ENCODE assay signal across 8 cellular contexts in genomic region chr1:235504494-235505222, GRCh38. TPM values are rescaled to one million over a fixed set of nuclear protein-coding genes. Genes with fewer than 3 reads are reported as not detected.
DNase-seq lines count a peak whose midpoint lies in the region; ATAC-seq, FAIRE-seq and TF ChIP-seq lines count a peak whose summit lies in the region.

No MANE protein-coding gene starts in this region.

- TF ChIP-seq EP300 in neural cell (conservative IDR thresholded peaks at IDR 0.05; ENCODE audit: poor library complexity, severe bottlenecking) (peak; percentile 33), stomach (IDR thresholded peaks at IDR 0.05) (peak; percentile 82)

- no peaks in the 10 kb centered on the region for H4K20me1 ChIP-seq in neural cell (ENCODE audit: insufficient read depth)

- TF ChIP-seq POLR2A in H54 (IDR thresholded peaks at IDR 0.05; ENCODE audit: low read depth, low read length) (peak; percentile 79), stomach (IDR thresholded peaks at IDR 0.05) (peak in 1 of 4 donors; percentile 34)

- TF ChIP-seq CTCF in RWPE2 (IDR thresholded peaks at IDR 0.05; ENCODE audit: poor library complexity, severe bottlenecking) = peak; percentile 79
- peak; percentile 100 for TF ChIP-seq CTCF in neural cell (IDR thresholded peaks at IDR 0.05; ENCODE audit: poor library complexity, severe bottlenecking)
- peak in 5 of 7 experiments; percentile 77 to 98 (median 91) for TF ChIP-seq CTCF in stomach (IDR thresholded peaks at IDR 0.05)

- H3K27me3 ChIP-seq in RWPE2 (ENCODE audit: insufficient read depth, poor library complexity, severe bottlenecking) (no peaks in the 10 kb centered on the region), neural cell (ENCODE audit: insufficient read depth, low read depth, low read length) (no peaks in the 10 kb centered on the region), stomach (no peaks in the 10 kb centered on the region)

- H3K4me1 ChIP-seq in ES-I3 (ENCODE audit: insufficient read depth, low read length) = no peaks in the 10 kb centered on the region; the same call in 1 of the 2 replicates
- H3K4me1 ChIP-seq in RWPE2 (ENCODE audit: insufficient read depth, poor library complexity, severe bottlenecking) = peaks cover 11% of the 10 kb centered on the region
- peaks cover 7 to 46% (median 33%) of the 10 kb centered on the region in 4 donors for H3K4me1 ChIP-seq in stomach

- H3K27ac ChIP-seq in RWPE2 (ENCODE audit: poor library complexity, severe bottlenecking) = peak overlapping the region; percentile 95
- peak overlapping the region; percentile 98 for H3K27ac ChIP-seq in neural cell (ENCODE audit: low read length)
- H3K27ac ChIP-seq in stomach = peak overlapping the region; percentile 93 to 100 (median 99)

- intact Hi-C loops in stomach (cut with DNase I; ENCODE audit: low total_unique reads) = no loop called here

- peak overlapping the region; percentile 76 for H3K4me3 ChIP-seq in RWPE2 (ENCODE audit: severe bottlenecking)
- peak overlapping the region; percentile 83 for H3K4me3 ChIP-seq in neural cell (ENCODE audit: low read length)
- H3K4me3 ChIP-seq in stomach = peak overlapping the region; percentile 79 to 94 (median 85)

- peaks cover 15% of the 10 kb centered on the region for H3K79me2 ChIP-seq in neural cell (replicated peaks; ENCODE audit: insufficient read depth, low read length)

- peak; percentile 76 for ATAC-seq in RWPE2 (ENCODE audit: low read depth)

- H3K9ac ChIP-seq in ES-I3 (ENCODE audit: low read depth, low read length) (peak overlapping the region; percentile 88), neural cell (ENCODE audit: low read length) (peak overlapping the region; percentile 94)

- H3F3A ChIP-seq in neural cell (ENCODE audit: insufficient read depth, low read length, poor library complexity, severe bottlenecking) = peaks cover 13% of the 10 kb centered on the region

- no peaks in the 10 kb centered on the region for H3K9me3 ChIP-seq in ES-I3 (ENCODE audit: control insufficient read depth, insufficient read depth, low read length)
- no peaks in the 10 kb centered on the region for H3K9me3 ChIP-seq in RWPE2 (ENCODE audit: severe bottlenecking)
- H3K9me3 ChIP-seq in neural cell (ENCODE audit: low read length) = no peaks in the 10 kb centered on the region
- no peaks in the 10 kb centered on the region for H3K9me3 ChIP-seq in stomach

- no peaks in the 10 kb centered on the region for H3K36me3 ChIP-seq in ES-I3 (ENCODE audit: insufficient read depth, low read length)
- no peaks in the 10 kb centered on the region for H3K36me3 ChIP-seq in RWPE2 (ENCODE audit: low read depth)
- H3K36me3 ChIP-seq in neural cell (ENCODE audit: insufficient read depth, low read length) = no peaks in the 10 kb centered on the region
- H3K36me3 ChIP-seq in stomach = no peaks in the 10 kb centered on the region

- peak overlapping the region; percentile 50 for H3K4me2 ChIP-seq in neural cell (ENCODE audit: low read length)

- DNase-seq in H54 (ENCODE audit: insufficient read length, low spot score) (peak; percentile 83), LoVo (ENCODE audit: low spot score) (peak; percentile 99), RWPE2 (ENCODE audit: low spot score) (peak; percentile 93), fibroblast of the conjunctiva (ENCODE audit: low read depth) (peak; percentile 99), stomach (peak; percentile 100)
- peak; percentile 99 for DNase-seq in activated effector memory CD4-positive, alpha-beta T cell treated with anti-CD3 and anti-CD28 coated beads, Interleukin-2, amount 50 U/mL, for 16 hours

- TF ChIP-seq RAD21 in neural cell (conservative IDR thresholded peaks at IDR 0.05) = peak; percentile 74

- H3K9me2 ChIP-seq in neural cell (ENCODE audit: insufficient read depth, low read length) = no peaks in the 10 kb centered on the region

- 0 to 1% (median 0%) methylated on average over 38 to 61 of the region's 61 CpGs for WGBS in stomach, 5 donors

- FAIRE-seq in H54 (lab: Jason Lieb, UNC) = no peak

- H2AFZ ChIP-seq in neural cell (ENCODE audit: low read depth, low read length) = peak overlapping the region; percentile 90

TF ChIP-seq in neural cell, 6 proteins besides CTCF, POLR2A, EP300 and RAD21:
- TF ChIP-seq REST (IDR thresholded peaks at IDR 0.05; ENCODE audit: borderline replicate concordance) (peak; percentile 81), TAF1 (IDR thresholded peaks at IDR 0.05; ENCODE audit: low read depth) (peak; percentile 83), SMC3 (conservative IDR thresholded peaks at IDR 0.05; ENCODE audit: poor library complexity) (peak; percentile 76), POLR2AphosphoS5 (IDR thresholded peaks at IDR 0.05) (peak; percentile 76), MXI1 (conservative IDR thresholded peaks at IDR 0.05; ENCODE audit: poor library complexity, severe bottlenecking) (peak; percentile 89), EZH2 (IDR thresholded peaks at IDR 0.05; ENCODE audit: borderline replicate concordance, insufficient read depth, low read length, poor library complexity, severe bottlenecking) (no peak)

RNA-seq across cellular contexts. Expression of gene B3GALNT2, which starts 0.4 kb away (rescaled TPM):
- polyA plus RNA-seq in neural cell = 19.0 and 29.0 TPM in 2 replicates
- polyA minus RNA-seq in neural cell = 21.7 and 27.7 TPM in 2 replicates
- total RNA-seq in stomach = 100 to 1,000 TPM in 1 of 5 donors, 10 to 100 TPM in 4; 13.0 to 126 (median 17.7) TPM
- polyA plus RNA-seq in stomach = 1 to 10 TPM; 2.4 to 6.2 (median 3.8) TPM

Comparison
In these comparisons a context has a peak if more than half of its experiments do, and no peak if none do; other contexts are left out.
1. Peak in every context shown above with its lines: DNase-seq, ATAC-seq, H3K4me3 ChIP-seq and H3K27ac ChIP-seq.